In the genomic region with DNA sequence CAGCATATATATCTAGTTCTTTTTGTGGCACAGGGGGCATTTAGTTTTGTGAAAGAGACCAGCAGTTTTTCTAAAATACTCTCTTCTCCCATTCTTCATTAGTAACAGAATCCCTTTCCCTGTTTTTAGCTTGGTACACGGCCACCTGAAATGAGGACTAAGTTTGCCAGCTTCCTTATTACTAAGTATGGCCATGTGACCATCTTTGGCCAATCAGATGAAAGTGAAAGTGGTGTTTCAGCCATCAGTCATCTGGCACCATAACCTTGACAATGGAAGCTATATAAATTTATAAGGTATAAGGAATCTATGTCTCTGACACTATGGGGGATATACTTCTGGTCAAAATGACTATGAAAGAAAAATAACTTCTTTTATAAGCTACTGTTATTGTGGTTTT, we compare ENCODE assay signal across 15 cellular contexts.
DNase-seq lines count a peak whose midpoint lies in the region; FAIRE-seq and TF ChIP-seq lines count a peak whose summit lies in the region.
"Had no signal": no experiment of that assay in that cellular context is flagged by ENCODE, and none has a peak within 500 bp of the region (broad histone marks: within the 10 kb centered on the region; RNA-seq: fewer than 3 reads in every experiment).

No MANE protein-coding gene starts in this region.

- H3K36me3 Mint-ChIP-seq in activated naive CD4-positive, alpha-beta T cell treated with anti-CD3 and anti-CD28 coated beads, Interleukin-2, amount 50 U/mL, for 24 hours: no peaks in the 10 kb centered on the region
- peaks cover 1% of the 10 kb centered on the region for H3K36me3 Mint-ChIP-seq in activated T-helper 1 cell treated with anti-CD3 and anti-CD28 coated beads, Interleukin-12 subunit alpha, Interleukin-12 subunit beta, Interleukin-2, Interleukin-4 antibody, amounts not matched to agents 30 ng/mL and 10 ng/mL and 1 ng/mL, durations not matched to agents 14 hours and 24 hours and 36 hours (ENCODE audit: low read depth)
- H3K36me3 Mint-ChIP-seq: stimulated activated naive B cell treated with anti-CD40 and anti-IgM and Interleukin-4, amounts not matched to agents 10 μg/mL and 1 μg/mL and 100 μg/mL, for 72 hours had no signal

- H3K27me3 Mint-ChIP-seq in activated naive CD4-positive, alpha-beta T cell treated with anti-CD3 and anti-CD28 coated beads, Interleukin-2, amount 50 U/mL, for 24 hours: no peaks in the 10 kb centered on the region
- H3K27me3 Mint-ChIP-seq in activated T-helper 1 cell treated with anti-CD3 and anti-CD28 coated beads, Interleukin-12 subunit alpha, Interleukin-12 subunit beta, Interleukin-2, Interleukin-4 antibody, amounts not matched to agents 30 ng/mL and 10 ng/mL and 1 ng/mL, durations not matched to agents 14 hours and 24 hours and 36 hours (ENCODE audit: insufficient read depth): no peaks in the 10 kb centered on the region

- no peaks in the 10 kb centered on the region for H3K9me3 Mint-ChIP-seq in activated naive CD4-positive, alpha-beta T cell treated with anti-CD3 and anti-CD28 coated beads, Interleukin-2, amount 50 U/mL, for 24 hours
- H3K9me3 Mint-ChIP-seq in activated T-helper 1 cell treated with anti-CD3 and anti-CD28 coated beads, Interleukin-12 subunit alpha, Interleukin-12 subunit beta, Interleukin-2, Interleukin-4 antibody, amounts not matched to agents 30 ng/mL and 10 ng/mL and 1 ng/mL, durations not matched to agents 14 hours and 24 hours and 36 hours: peaks cover 4% of the 10 kb centered on the region
- H3K9me3 Mint-ChIP-seq: stimulated activated naive B cell treated with anti-CD40 and anti-IgM and Interleukin-4, amounts not matched to agents 10 μg/mL and 1 μg/mL and 100 μg/mL, for 72 hours had no signal

- no peaks in the 10 kb centered on the region for H4K20me1 ChIP-seq in Loucy (ENCODE audit: insufficient read depth, low read length, poor library complexity, severe bottlenecking)
- H4K20me1 ChIP-seq: BLaER1 treated with 17β-estradiol and CSF1 and Interleukin-3, amounts not matched to agents 10 nM and 100 nM had no signal

- peaks cover 54% of the 10 kb centered on the region for H3K4me1 Mint-ChIP-seq in activated naive CD4-positive, alpha-beta T cell treated with anti-CD3 and anti-CD28 coated beads, Interleukin-2, amount 50 U/mL, for 24 hours
- peaks cover 37% of the 10 kb centered on the region for H3K4me1 Mint-ChIP-seq in activated T-helper 1 cell treated with anti-CD3 and anti-CD28 coated beads, Interleukin-12 subunit alpha, Interleukin-12 subunit beta, Interleukin-2, Interleukin-4 antibody, amounts not matched to agents 30 ng/mL and 10 ng/mL and 1 ng/mL, durations not matched to agents 14 hours and 24 hours and 36 hours (ENCODE audit: low read depth)

- peak overlapping the region; percentile 72 for H2AFZ ChIP-seq in Loucy (ENCODE audit: low read length)

- intact Hi-C loops in activated T-helper 1 cell treated with anti-CD3 and anti-CD28 coated beads, Interleukin-12 subunit alpha, Interleukin-12 subunit beta, Interleukin-2, Interleukin-4 antibody, amounts not matched to agents 30 ng/mL and 10 ng/mL and 1 ng/mL, durations not matched to agents 14 hours and 24 hours and 36 hours (cut with micrococcal nuclease): no loop called here
- intact Hi-C loops in lower leg skin (cut with DNase I; ENCODE audit: low total_unique reads): no loop called here

- TF ChIP-seq CTCF in Loucy (conservative IDR thresholded peaks at IDR 0.05; ENCODE audit: low read length): no peak
- no peak for TF ChIP-seq CTCF in lower leg skin (IDR thresholded peaks at IDR 0.05)
- no peak for TF ChIP-seq CTCF in Peyer's patch (IDR thresholded peaks at IDR 0.05)

- H3K9ac ChIP-seq in Loucy (ENCODE audit: low read depth, low read length, poor library complexity, severe bottlenecking): no peak overlapping the region
- H3K9ac ChIP-seq: BLaER1 treated with 17β-estradiol and CSF1 and Interleukin-3, amounts not matched to agents 10 nM and 100 nM had no signal

- H3F3A ChIP-seq in Loucy (ENCODE audit: low read depth): no peaks in the 10 kb centered on the region

- peaks cover 4% of the 10 kb centered on the region for H3K4me1 ChIP-seq in Loucy (ENCODE audit: insufficient read depth, low read length, poor library complexity, severe bottlenecking)
- H3K4me1 ChIP-seq in small intestine (ENCODE audit: control insufficient read depth in 2 of 2, insufficient read depth in 1 of 2, low read depth in 1 of 2, low read length in 1 of 2): no peaks in the 10 kb centered on the region
- no peaks in the 10 kb centered on the region for H3K4me1 ChIP-seq in Peyer's patch
- H3K4me1 ChIP-seq: SJSA1 had no signal

- H3K4me3 Mint-ChIP-seq in activated naive CD4-positive, alpha-beta T cell treated with anti-CD3 and anti-CD28 coated beads, Interleukin-2, amount 50 U/mL, for 24 hours: no peak overlapping the region
- H3K4me3 Mint-ChIP-seq in activated T-helper 1 cell treated with anti-CD3 and anti-CD28 coated beads, Interleukin-12 subunit alpha, Interleukin-12 subunit beta, Interleukin-2, Interleukin-4 antibody, amounts not matched to agents 30 ng/mL and 10 ng/mL and 1 ng/mL, durations not matched to agents 14 hours and 24 hours and 36 hours: no peak overlapping the region
- H3K4me3 Mint-ChIP-seq: stimulated activated naive B cell treated with anti-CD40 and anti-IgM and Interleukin-4, amounts not matched to agents 10 μg/mL and 1 μg/mL and 100 μg/mL, for 72 hours had no signal

- H3K9me3 ChIP-seq in Loucy (ENCODE audit: insufficient read depth, low read depth, low read length) (no peaks in the 10 kb centered on the region), small intestine (ENCODE audit: control insufficient read depth, low read depth) (no peaks in the 10 kb centered on the region), Peyer's patch (no peaks in the 10 kb centered on the region)
- H3K9me3 ChIP-seq: BLaER1 treated with 17β-estradiol and CSF1 and Interleukin-3, amounts not matched to agents 10 nM and 100 nM; SJSA1 had no signal

- H3K27ac Mint-ChIP-seq in activated naive CD4-positive, alpha-beta T cell treated with anti-CD3 and anti-CD28 coated beads, Interleukin-2, amount 50 U/mL, for 24 hours: peak overlapping the region; percentile 67
- peak overlapping the region; percentile 37 for H3K27ac Mint-ChIP-seq in activated T-helper 1 cell treated with anti-CD3 and anti-CD28 coated beads, Interleukin-12 subunit alpha, Interleukin-12 subunit beta, Interleukin-2, Interleukin-4 antibody, amounts not matched to agents 30 ng/mL and 10 ng/mL and 1 ng/mL, durations not matched to agents 14 hours and 24 hours and 36 hours
- H3K27ac Mint-ChIP-seq: stimulated activated naive B cell treated with anti-CD40 and anti-IgM and Interleukin-4, amounts not matched to agents 10 μg/mL and 1 μg/mL and 100 μg/mL, for 72 hours had no signal

- 10 to 43% (median 27%) methylated on average over 1 of the region's 1 CpG for WGBS in small intestine, 3 donors
- 30 to 50% methylated on average over 1 of the region's 1 CpG for WGBS in lower leg skin, 2 donors

- no peak overlapping the region for H3K27ac ChIP-seq in small intestine (ENCODE audit: low read depth in 1 of 2, low read length in 1 of 2)
- no peak overlapping the region for H3K27ac ChIP-seq in Peyer's patch
- H3K27ac ChIP-seq: BLaER1 treated with 17β-estradiol and CSF1 and Interleukin-3, amounts not matched to agents 10 nM and 100 nM; SJSA1 had no signal

- H3K27me3 ChIP-seq in Loucy (ENCODE audit: insufficient read depth, low read length, poor library complexity, severe bottlenecking) (no peaks in the 10 kb centered on the region), small intestine (ENCODE audit: control insufficient read depth in 2 of 2, insufficient read depth in 2 of 2, low read length in 2 of 2) (no peaks in the 10 kb centered on the region), Peyer's patch (no peaks in the 10 kb centered on the region)
- H3K27me3 ChIP-seq: BLaER1 treated with 17β-estradiol and CSF1 and Interleukin-3, amounts not matched to agents 10 nM and 100 nM had no signal

- DNase-seq in activated naive CD4-positive, alpha-beta T cell treated with Interleukin-2 at 50 U/mL for 16 hours: no peak
- DNase-seq in activated T-helper 1 cell treated with anti-CD3 and anti-CD28 coated beads, Interleukin-12 subunit alpha, Interleukin-12 subunit beta, Interleukin-2, Interleukin-4 antibody, amounts not matched to agents 30 ng/mL and 10 ng/mL and 1 ng/mL, durations not matched to agents 14 hours and 24 hours and 36 hours (ENCODE audit: low spot score): no peak
- peak; percentile 55 for DNase-seq in small intestine
- no peak for DNase-seq in lower leg skin (ENCODE audit: low spot score in 2 of 2)
- no peak for DNase-seq in Peyer's patch
- DNase-seq in HTR-8/SVneo (ENCODE audit: insufficient read length, low spot score): no peak
- DNase-seq: activated CD4-positive, CD25-positive, alpha-beta regulatory T cell; activated effector memory CD4-positive, alpha-beta T cell treated with anti-CD3 and anti-CD28 coated beads, Interleukin-2, amount 50 U/mL, for 16 hours; NCI-H1048; NCI-H510A treated with DMSO at 0.1 percent for 48 hours; stimulated activated naive B cell treated with anti-CD40 and anti-IgM and Interleukin-4, amounts not matched to agents 10 μg/mL and 1 μg/mL and 100 μg/mL, for 72 hours had no signal

- no peaks in the 10 kb centered on the region for H3K36me3 ChIP-seq in Loucy (ENCODE audit: insufficient read depth, low read length)
- no peaks in the 10 kb centered on the region for H3K36me3 ChIP-seq in small intestine (ENCODE audit: control insufficient read depth in 2 of 2, insufficient read depth in 2 of 2, low read length in 2 of 2)
- H3K36me3 ChIP-seq in Peyer's patch: no peaks in the 10 kb centered on the region
- H3K36me3 ChIP-seq: BLaER1 treated with 17β-estradiol and CSF1 and Interleukin-3, amounts not matched to agents 10 nM and 100 nM; SJSA1 had no signal

- no peak for TF ChIP-seq POLR2A in lower leg skin (IDR thresholded peaks at IDR 0.05)
- no peak for TF ChIP-seq POLR2A in Peyer's patch (IDR thresholded peaks at IDR 0.05)

- no peaks in the 10 kb centered on the region for H3K9me2 ChIP-seq in Loucy (replicated peaks; ENCODE audit: low read depth, low read length)

- H3K79me2 ChIP-seq in Loucy (ENCODE audit: insufficient read depth, low read length): no peaks in the 10 kb centered on the region

- FAIRE-seq in small intestine (lab: Jason Lieb, UNC) (no peak), HTR-8/SVneo (lab: Jason Lieb, UNC) (no peak)

- peak overlapping the region; percentile 40 for H3K4me2 ChIP-seq in Loucy (ENCODE audit: low read depth, low read length, poor library complexity, severe bottlenecking)
- H3K4me2 ChIP-seq: BLaER1 treated with 17β-estradiol and CSF1 and Interleukin-3, amounts not matched to agents 10 nM and 100 nM had no signal

- H3K4me3 ChIP-seq in Loucy (ENCODE audit: low read length, poor library complexity, severe bottlenecking) (peak overlapping the region; percentile 19), small intestine (ENCODE audit: low read depth in 1 of 2, low read length in 2 of 2) (no peak overlapping the region), lower leg skin (ENCODE audit: low read depth, poor library complexity, severe bottlenecking) (no peak overlapping the region), Peyer's patch (no peak overlapping the region)
- H3K4me3 ChIP-seq: BLaER1 treated with 17β-estradiol and CSF1 and Interleukin-3, amounts not matched to agents 10 nM and 100 nM; SJSA1 had no signal
